Comparison of ENCODE assay signal across 12 cellular contexts in genomic region chr5:50697739-50698138, GRCh38. TPM values are rescaled to one million over a fixed set of nuclear protein-coding genes. Genes with fewer than 3 reads are reported as not detected.
DNase-seq lines count a peak whose midpoint lies in the region; ATAC-seq, FAIRE-seq and TF ChIP-seq lines count a peak whose summit lies in the region.
"Had no signal": no experiment of that assay in that cellular context is flagged by ENCODE, and none has a peak within 500 bp of the region (broad histone marks: within the 10 kb centered on the region; RNA-seq: fewer than 3 reads in every experiment).

No MANE protein-coding gene starts in this region.

- peaks cover 73% of the 10 kb centered on the region for H3K4me1 Mint-ChIP-seq in central memory CD8-positive, alpha-beta T cell

- 100% methylated on average over 1 of the region's 1 CpG for WGBS in mammary epithelial cell (ENCODE audit: low coverage, missing lambda C conversion rate)

- no TSS peak for BruUV-seq in mammary epithelial cell (replicated peaks; lab: Mats Ljungman, UMichigan)

- intact Hi-C loops in mammary epithelial cell (cut with micrococcal nuclease), result no loop called here

- CTCF ChIA-PET in mammary epithelial cell (lab: Charles Lee; ENCODE audit: low non-redundant PET), result no interaction called here

- no peak overlapping the region for H3K4me3 ChIP-seq in mammary epithelial cell (replicated peaks in 1 of 3; ENCODE audit: insufficient read depth in 1 of 3, low read depth in 2 of 3, low read length in 3 of 3)

- no peak overlapping the region for H3K4me3 Mint-ChIP-seq in central memory CD8-positive, alpha-beta T cell

- H3K4me1 ChIP-seq in mammary epithelial cell (ENCODE audit: insufficient read depth, low read length), result no peaks in the 10 kb centered on the region
- H3K4me1 ChIP-seq: Caco-2 had no signal

- in situ Hi-C loops in mammary epithelial cell (cut with MboI; ENCODE audit: low sequenced_read_pairs in 2 of 2), result no loop called here

- no peaks in the 10 kb centered on the region for H3K27me3 ChIP-seq in mammary epithelial cell (ENCODE audit: insufficient read depth, low read length)

- H3K36me3 ChIP-seq in mammary epithelial cell (ENCODE audit: insufficient read depth, low read length), result no peaks in the 10 kb centered on the region

- TF ChIP-seq CTCF in mammary epithelial cell (conservative IDR thresholded peaks at IDR 0.05 in 1 of 2, IDR thresholded peaks at IDR 0.05 in 1 of 2; ENCODE audit: extremely low read depth in 1 of 2, insufficient read depth in 1 of 2, low read depth in 1 of 2, low read length in 2 of 2), result no peak

- H3K9me3 ChIP-seq in mammary epithelial cell (replicated peaks; ENCODE audit: insufficient read depth, low read length), result no peaks in the 10 kb centered on the region
- H3K9me3 ChIP-seq: Caco-2 had no signal

- H3K79me2 ChIP-seq in mammary epithelial cell (ENCODE audit: insufficient read depth, low read length), result peaks cover 68% of the 10 kb centered on the region

- DNase-seq in GM18507 (ENCODE audit: extremely low spot score, insufficient read length, low read depth) (no peak), mammary epithelial cell (no peak), OCI-M1 (lab: John Stamatoyannopoulos, UW) (no peak), NCI-H748 (lab: John Stamatoyannopoulos, UW; ENCODE audit: unreplicated experiment) (no peak), NCI-H446 (lab: John Stamatoyannopoulos, UW) (no peak)
- DNase-seq in central memory CD8-positive, alpha-beta T cell (ENCODE audit: low spot score in 2 of 2), result no peak
- DNase-seq: Caco-2; central memory CD4-positive, alpha-beta T cell; NCI-H1694 treated with DMSO at 0.1 percent for 48 hours; substantia nigra had no signal

- H3K27me3 Mint-ChIP-seq in central memory CD8-positive, alpha-beta T cell, result no peaks in the 10 kb centered on the region

- FAIRE-seq in GM18507 (lab: Jason Lieb, UNC), result peak; percentile 56

- H2AFZ ChIP-seq in mammary epithelial cell (ENCODE audit: low read depth, low read length), result no peak overlapping the region

- H3K36me3 Mint-ChIP-seq in central memory CD8-positive, alpha-beta T cell (ENCODE audit: insufficient read depth), result peaks cover 17% of the 10 kb centered on the region

- no peak overlapping the region for H3K27ac ChIP-seq in mammary epithelial cell (ENCODE audit: insufficient read depth, low read depth, low read length)

- H4K20me1 ChIP-seq in mammary epithelial cell (ENCODE audit: insufficient read depth, low read length), result no peaks in the 10 kb centered on the region

- no peak overlapping the region for H3K9ac ChIP-seq in mammary epithelial cell (ENCODE audit: insufficient read depth, low read length)

- no peak overlapping the region for H3K4me2 ChIP-seq in mammary epithelial cell (ENCODE audit: insufficient read depth, low read depth, low read length)

- H3K9me3 Mint-ChIP-seq in central memory CD8-positive, alpha-beta T cell, result peaks cover 3% of the 10 kb centered on the region

- H3K27ac Mint-ChIP-seq in central memory CD8-positive, alpha-beta T cell (ENCODE audit: low read depth), result peak overlapping the region; percentile 23

- ATAC-seq in GM19452 (IDR thresholded peaks at IDR 0.05; ENCODE audit: unreplicated experiment) (peak; percentile 45), HG03039 (IDR thresholded peaks at IDR 0.05; ENCODE audit: unreplicated experiment) (peak; percentile 71)
- no peak for ATAC-seq in central memory CD8-positive, alpha-beta T cell (replicated peaks; ENCODE audit: extremely low read depth, poor library complexity, severe bottlenecking)

- dilution Hi-C loops in mammary epithelial cell (cut with HindIII; ENCODE audit: low sequenced_read_pairs), result no loop called here

RNA-seq across cellular contexts. Expression of gene PARP8, which starts 31.3 kb away (rescaled TPM):
- 10 to 100 TPM; 24.8 to 29.6 TPM for total RNA-seq in mammary epithelial cell
- polyA plus RNA-seq in mammary epithelial cell, result 15.4 TPM
- polyA minus RNA-seq in mammary epithelial cell, result 32.3 TPM
